Comparison of ENCODE assay signal across 1 cellular context in genomic region chr10:73096452-73097304, GRCh38.
TF ChIP-seq lines count a peak whose summit lies in the region.

TSS of gene P4HA1 (minus strand) at chr10:73096866. CDS start at chr10:73074883, 21,983 bp downstream.

TF ChIP-seq in K562, 482 proteins besides CTCF, POLR2A, EP300 and RAD21 (continued from another document and continues in another):
- TF ChIP-seq MXD1 (CRISPR knock-in tag; IDR thresholded peaks at IDR 0.05; ENCODE audit: borderline replicate concordance, poor library complexity, severe bottlenecking) (no peak), RB1 (IDR thresholded peaks at IDR 0.05; ENCODE audit: low read depth) (peak; percentile 90), NRF1 (conservative IDR thresholded peaks at IDR 0.05 in 1 of 2, IDR thresholded peaks at IDR 0.05 in 1 of 2) (peak; percentile 98 to 99), ZSCAN32 (CRISPR knock-in tag; IDR thresholded peaks at IDR 0.05) (peak; percentile 66), ZNF224 (CRISPR knock-in tag; IDR thresholded peaks at IDR 0.05) (peak; percentile 77; the same call in 1 of the 2 replicates), RFX1 (IDR thresholded peaks at IDR 0.05) (peak; percentile 99), HNRNPK (IDR thresholded peaks at IDR 0.05; ENCODE audit: low read depth, low read length, poor library complexity, severe bottlenecking) (no peak), SMARCB1 (IDR thresholded peaks at IDR 0.05; ENCODE audit: insufficient read length, low read depth) (no peak), BRF1 (IDR thresholded peaks at IDR 0.05; ENCODE audit: borderline replicate concordance, extremely low read depth, insufficient read length) (no peak), RHOXF2B (CRISPR knock-in tag; conservative IDR thresholded peaks at IDR 0.05) (no peak), ZNF347 (CRISPR knock-in tag; IDR thresholded peaks at IDR 0.05; ENCODE audit: low read depth) (no peak), ZNF609 (CRISPR knock-in tag; IDR thresholded peaks at IDR 0.05; ENCODE audit: borderline replicate concordance) (peak; percentile 90; the same call in 1 of the 2 replicates), NUFIP1 (IDR thresholded peaks at IDR 0.05; ENCODE audit: partially characterized antibody) (no peak), EGR1 (conservative IDR thresholded peaks at IDR 0.05) (0 out of 2 replicates have a peak, but pooled peaks have one; percentile 40), ZNF699 (CRISPR knock-in tag; IDR thresholded peaks at IDR 0.05; ENCODE audit: insufficient replicate concordance) (no peak), STAG1 (CRISPR knock-in tag; IDR thresholded peaks at IDR 0.05; ENCODE audit: borderline replicate concordance) (no peak), PURB (CRISPR knock-in tag; IDR thresholded peaks at IDR 0.05; ENCODE audit: low read depth) (0 out of 2 replicates have a peak, but pooled peaks have one; percentile 69), HES1 (IDR thresholded peaks at IDR 0.05; ENCODE audit: low read depth) (no peak), ZZZ3 (IDR thresholded peaks at IDR 0.05) (no peak), EP400 (IDR thresholded peaks at IDR 0.05) (peak; percentile 85), FOXJ2 (tag; IDR thresholded peaks at IDR 0.05) (peak; percentile 47; the same call in 1 of the 2 replicates), CTBP1 (IDR thresholded peaks at IDR 0.05; ENCODE audit: borderline replicate concordance) (peak; percentile 96), SMAD4 (CRISPR knock-in tag; conservative IDR thresholded peaks at IDR 0.05) (peak; percentile 77), RBM15 (IDR thresholded peaks at IDR 0.05; ENCODE audit: insufficient read depth, low read length) (no peak), FOSL1 (tag; conservative IDR thresholded peaks at IDR 0.05) (peak; percentile 38), TCF7L2 (IDR thresholded peaks at IDR 0.05; ENCODE audit: low read depth, low read length) (no peak)
- TF ChIP-seq, protein P1, sequence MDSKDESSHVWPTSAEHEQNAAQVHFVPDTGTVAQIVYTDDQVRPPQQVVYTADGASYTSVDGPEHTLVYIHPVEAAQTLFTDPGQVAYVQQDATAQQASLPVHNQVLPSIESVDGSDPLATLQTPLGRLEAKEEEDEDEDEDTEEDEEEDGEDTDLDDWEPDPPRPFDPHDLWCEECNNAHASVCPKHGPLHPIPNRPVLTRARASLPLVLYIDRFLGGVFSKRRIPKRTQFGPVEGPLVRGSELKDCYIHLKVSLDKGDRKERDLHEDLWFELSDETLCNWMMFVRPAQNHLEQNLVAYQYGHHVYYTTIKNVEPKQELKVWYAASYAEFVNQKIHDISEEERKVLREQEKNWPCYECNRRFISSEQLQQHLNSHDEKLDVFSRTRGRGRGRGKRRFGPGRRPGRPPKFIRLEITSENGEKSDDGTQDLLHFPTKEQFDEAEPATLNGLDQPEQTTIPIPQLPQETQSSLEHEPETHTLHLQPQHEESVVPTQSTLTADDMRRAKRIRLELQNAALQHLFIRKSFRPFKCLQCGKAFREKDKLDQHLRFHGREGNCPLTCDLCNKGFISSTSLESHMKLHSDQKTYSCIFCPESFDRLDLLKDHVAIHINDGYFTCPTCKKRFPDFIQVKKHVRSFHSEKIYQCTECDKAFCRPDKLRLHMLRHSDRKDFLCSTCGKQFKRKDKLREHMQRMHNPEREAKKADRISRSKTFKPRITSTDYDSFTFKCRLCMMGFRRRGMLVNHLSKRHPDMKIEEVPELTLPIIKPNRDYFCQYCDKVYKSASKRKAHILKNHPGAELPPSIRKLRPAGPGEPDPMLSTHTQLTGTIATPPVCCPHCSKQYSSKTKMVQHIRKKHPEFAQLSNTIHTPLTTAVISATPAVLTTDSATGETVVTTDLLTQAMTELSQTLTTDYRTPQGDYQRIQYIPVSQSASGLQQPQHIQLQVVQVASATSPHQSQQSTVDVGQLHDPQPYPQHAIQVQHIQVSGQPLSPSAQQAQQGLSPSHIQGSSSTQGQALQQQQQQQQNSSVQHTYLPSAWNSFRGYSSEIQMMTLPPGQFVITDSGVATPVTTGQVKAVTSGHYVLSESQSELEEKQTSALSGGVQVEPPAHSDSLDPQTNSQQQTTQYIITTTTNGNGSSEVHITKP (IDR thresholded peaks at IDR 0.05; ENCODE audit: partially characterized antibody) = no peak
- TF ChIP-seq, protein P2, sequence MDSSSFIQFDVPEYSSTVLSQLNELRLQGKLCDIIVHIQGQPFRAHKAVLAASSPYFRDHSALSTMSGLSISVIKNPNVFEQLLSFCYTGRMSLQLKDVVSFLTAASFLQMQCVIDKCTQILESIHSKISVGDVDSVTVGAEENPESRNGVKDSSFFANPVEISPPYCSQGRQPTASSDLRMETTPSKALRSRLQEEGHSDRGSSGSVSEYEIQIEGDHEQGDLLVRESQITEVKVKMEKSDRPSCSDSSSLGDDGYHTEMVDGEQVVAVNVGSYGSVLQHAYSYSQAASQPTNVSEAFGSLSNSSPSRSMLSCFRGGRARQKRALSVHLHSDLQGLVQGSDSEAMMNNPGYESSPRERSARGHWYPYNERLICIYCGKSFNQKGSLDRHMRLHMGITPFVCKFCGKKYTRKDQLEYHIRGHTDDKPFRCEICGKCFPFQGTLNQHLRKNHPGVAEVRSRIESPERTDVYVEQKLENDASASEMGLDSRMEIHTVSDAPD (CRISPR knock-in tag; IDR thresholded peaks at IDR 0.05) = no peak
- TF ChIP-seq, protein P3, sequence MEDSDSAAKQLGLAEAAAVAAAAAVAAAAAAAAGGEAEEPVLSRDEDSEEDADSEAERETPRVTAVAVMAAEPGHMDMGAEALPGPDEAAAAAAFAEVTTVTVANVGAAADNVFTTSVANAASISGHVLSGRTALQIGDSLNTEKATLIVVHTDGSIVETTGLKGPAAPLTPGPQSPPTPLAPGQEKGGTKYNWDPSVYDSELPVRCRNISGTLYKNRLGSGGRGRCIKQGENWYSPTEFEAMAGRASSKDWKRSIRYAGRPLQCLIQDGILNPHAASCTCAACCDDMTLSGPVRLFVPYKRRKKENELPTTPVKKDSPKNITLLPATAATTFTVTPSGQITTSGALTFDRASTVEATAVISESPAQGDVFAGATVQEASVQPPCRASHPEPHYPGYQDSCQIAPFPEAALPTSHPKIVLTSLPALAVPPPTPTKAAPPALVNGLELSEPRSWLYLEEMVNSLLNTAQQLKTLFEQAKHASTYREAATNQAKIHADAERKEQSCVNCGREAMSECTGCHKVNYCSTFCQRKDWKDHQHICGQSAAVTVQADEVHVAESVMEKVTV (CRISPR knock-in tag; IDR thresholded peaks at IDR 0.05) = peak; percentile 67
- TF ChIP-seq, protein P4, sequence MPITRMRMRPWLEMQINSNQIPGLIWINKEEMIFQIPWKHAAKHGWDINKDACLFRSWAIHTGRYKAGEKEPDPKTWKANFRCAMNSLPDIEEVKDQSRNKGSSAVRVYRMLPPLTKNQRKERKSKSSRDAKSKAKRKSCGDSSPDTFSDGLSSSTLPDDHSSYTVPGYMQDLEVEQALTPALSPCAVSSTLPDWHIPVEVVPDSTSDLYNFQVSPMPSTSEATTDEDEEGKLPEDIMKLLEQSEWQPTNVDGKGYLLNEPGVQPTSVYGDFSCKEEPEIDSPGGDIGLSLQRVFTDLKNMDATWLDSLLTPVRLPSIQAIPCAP (CRISPR knock-in tag; IDR thresholded peaks at IDR 0.05; ENCODE audit: borderline replicate concordance) = peak; percentile 63; the same call in 1 of the 2 replicates
- TF ChIP-seq, protein P5, sequence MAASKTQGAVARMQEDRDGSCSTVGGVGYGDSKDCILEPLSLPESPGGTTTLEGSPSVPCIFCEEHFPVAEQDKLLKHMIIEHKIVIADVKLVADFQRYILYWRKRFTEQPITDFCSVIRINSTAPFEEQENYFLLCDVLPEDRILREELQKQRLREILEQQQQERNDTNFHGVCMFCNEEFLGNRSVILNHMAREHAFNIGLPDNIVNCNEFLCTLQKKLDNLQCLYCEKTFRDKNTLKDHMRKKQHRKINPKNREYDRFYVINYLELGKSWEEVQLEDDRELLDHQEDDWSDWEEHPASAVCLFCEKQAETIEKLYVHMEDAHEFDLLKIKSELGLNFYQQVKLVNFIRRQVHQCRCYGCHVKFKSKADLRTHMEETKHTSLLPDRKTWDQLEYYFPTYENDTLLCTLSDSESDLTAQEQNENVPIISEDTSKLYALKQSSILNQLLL (CRISPR knock-in tag; IDR thresholded peaks at IDR 0.05; ENCODE audit: borderline replicate concordance) = no peak
- TF ChIP-seq, protein P6, sequence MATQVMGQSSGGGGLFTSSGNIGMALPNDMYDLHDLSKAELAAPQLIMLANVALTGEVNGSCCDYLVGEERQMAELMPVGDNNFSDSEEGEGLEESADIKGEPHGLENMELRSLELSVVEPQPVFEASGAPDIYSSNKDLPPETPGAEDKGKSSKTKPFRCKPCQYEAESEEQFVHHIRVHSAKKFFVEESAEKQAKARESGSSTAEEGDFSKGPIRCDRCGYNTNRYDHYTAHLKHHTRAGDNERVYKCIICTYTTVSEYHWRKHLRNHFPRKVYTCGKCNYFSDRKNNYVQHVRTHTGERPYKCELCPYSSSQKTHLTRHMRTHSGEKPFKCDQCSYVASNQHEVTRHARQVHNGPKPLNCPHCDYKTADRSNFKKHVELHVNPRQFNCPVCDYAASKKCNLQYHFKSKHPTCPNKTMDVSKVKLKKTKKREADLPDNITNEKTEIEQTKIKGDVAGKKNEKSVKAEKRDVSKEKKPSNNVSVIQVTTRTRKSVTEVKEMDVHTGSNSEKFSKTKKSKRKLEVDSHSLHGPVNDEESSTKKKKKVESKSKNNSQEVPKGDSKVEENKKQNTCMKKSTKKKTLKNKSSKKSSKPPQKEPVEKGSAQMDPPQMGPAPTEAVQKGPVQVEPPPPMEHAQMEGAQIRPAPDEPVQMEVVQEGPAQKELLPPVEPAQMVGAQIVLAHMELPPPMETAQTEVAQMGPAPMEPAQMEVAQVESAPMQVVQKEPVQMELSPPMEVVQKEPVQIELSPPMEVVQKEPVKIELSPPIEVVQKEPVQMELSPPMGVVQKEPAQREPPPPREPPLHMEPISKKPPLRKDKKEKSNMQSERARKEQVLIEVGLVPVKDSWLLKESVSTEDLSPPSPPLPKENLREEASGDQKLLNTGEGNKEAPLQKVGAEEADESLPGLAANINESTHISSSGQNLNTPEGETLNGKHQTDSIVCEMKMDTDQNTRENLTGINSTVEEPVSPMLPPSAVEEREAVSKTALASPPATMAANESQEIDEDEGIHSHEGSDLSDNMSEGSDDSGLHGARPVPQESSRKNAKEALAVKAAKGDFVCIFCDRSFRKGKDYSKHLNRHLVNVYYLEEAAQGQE (CRISPR knock-in tag; IDR thresholded peaks at IDR 0.05; ENCODE audit: low read depth) = peak; percentile 80
